In the genomic region with DNA sequence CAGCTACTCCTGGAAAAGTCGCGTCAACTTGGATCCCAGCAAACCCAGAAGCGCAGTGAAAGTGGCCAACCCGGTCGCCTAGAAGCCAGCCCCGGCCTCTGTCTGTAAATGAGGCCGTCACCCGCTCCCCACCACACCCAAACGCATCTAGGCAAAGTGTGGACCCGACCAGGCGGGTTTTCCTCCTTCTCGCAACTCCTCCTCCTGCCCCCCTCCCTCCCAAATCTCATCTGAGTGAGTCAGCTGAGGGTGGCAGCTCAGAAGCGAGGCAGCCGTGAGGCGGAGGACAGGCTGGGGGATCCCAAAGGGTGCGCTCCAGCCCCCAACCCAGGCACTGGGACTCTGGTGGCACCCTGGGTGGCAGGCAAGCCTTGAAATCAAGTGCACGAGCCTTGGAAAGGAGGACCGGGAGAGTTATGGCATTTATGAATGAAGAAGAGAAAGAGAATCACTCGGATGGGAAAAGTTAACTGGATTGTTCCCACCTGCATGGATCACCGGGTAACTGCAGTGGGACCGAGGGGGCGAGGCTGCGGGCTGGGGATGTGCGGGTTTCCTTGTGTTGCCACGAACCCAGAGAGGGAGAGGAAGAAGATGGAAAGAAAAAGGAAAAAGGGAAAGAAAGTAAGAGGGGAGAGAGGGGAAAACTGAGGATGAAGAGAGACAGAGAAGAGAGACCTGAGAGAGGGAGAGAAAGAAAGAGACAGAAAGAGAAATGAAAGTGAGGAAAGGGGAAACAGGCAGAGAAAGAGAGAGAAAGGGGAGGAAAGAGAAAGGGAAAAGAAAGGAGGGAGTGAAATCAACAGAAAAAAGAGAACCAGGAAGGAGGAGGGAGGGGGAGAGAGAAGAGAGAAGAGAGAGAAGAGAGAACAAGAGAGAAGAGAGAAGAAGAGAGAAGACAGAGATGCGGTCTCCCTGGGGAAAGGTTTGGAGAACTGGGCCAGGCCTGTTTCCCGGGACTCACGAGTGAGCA, we compare ENCODE assay signal across 11 cellular contexts. TPM values are rescaled to one million over a fixed set of nuclear protein-coding genes. Genes with fewer than 3 reads are reported as not detected.
DNase-seq lines count a peak whose midpoint lies in the region; ATAC-seq, FAIRE-seq and TF ChIP-seq lines count a peak whose summit lies in the region.
"Had no signal": no experiment of that assay in that cellular context is flagged by ENCODE, and none has a peak within 500 bp of the region (broad histone marks: within the 10 kb centered on the region; RNA-seq: fewer than 3 reads in every experiment).

Gene APCDD1L (minus strand): TSS at position 160 of the 973 bp plus-strand sequence. CDS start 692 bp downstream, outside the sequence.

- H3K79me2 ChIP-seq in K562 (ENCODE audit: control insufficient read depth, insufficient read depth, low read length) (no peaks in the 10 kb centered on the region), smooth muscle cell (ENCODE audit: low read depth) (no peaks in the 10 kb centered on the region)

- H4K20me1 ChIP-seq in K562 (replicated peaks; ENCODE audit: control insufficient read depth, insufficient read depth, low read length) (no peaks in the 10 kb centered on the region), smooth muscle cell (ENCODE audit: low read depth) (no peaks in the 10 kb centered on the region)

- TF ChIP-seq CTCF in HFFc6 (IDR thresholded peaks at IDR 0.05) (no peak), K562 (IDR thresholded peaks at IDR 0.05 in 2 of 3, conservative IDR thresholded peaks at IDR 0.05 in 1 of 3; ENCODE audit: insufficient read depth in 2 of 3, low read depth in 1 of 3, low read length in 3 of 3) (no peak), smooth muscle cell (IDR thresholded peaks at IDR 0.05; ENCODE audit: borderline replicate concordance, insufficient read depth, poor library complexity, severe bottlenecking) (no peak), A673 (conservative IDR thresholded peaks at IDR 0.05; ENCODE audit: low read depth, low read length) (no peak)

- WGBS in K562 (ENCODE audit: insufficient coverage, low coverage, missing lambda C conversion rate), result 3% methylated on average over 24 of the region's 28 CpGs
- no CpG with 5 or more reads among the region's 28 CpGs for WGBS in iPS DF 6.9 (ENCODE audit: insufficient coverage, insufficient read length)
- 21% methylated on average over 27 of the region's 28 CpGs for WGBS in smooth muscle cell (ENCODE audit: low lambda C conversion rate)

- CTCF ChIA-PET in K562 (lab: Yijun Ruan, JAX; ENCODE audit: low intra/inter-chr PET ratio) (no interaction called here), A673 (lab: Charles Lee) (interaction anchor here (0.8 kb wide), 1 partner anchor 135 kb away, joined by 5 read pairs; the partner anchor contains the start of gene STX16)

- H3K9me1 ChIP-seq in K562 (ENCODE audit: control insufficient read depth, insufficient read depth, low read length), result no peaks in the 10 kb centered on the region

- in situ Hi-C loops in K562 (cut with MboI), result no loop called here

- H3K36me3 Mint-ChIP-seq in HFFc6 (ENCODE audit: low read depth), result no peaks in the 10 kb centered on the region; the same call in 1 of the 2 replicates

- intact Hi-C loops in K562 (cut with micrococcal nuclease) (no loop called here), A673 (cut with micrococcal nuclease; ENCODE audit: unreplicated experiment) (no loop called here)

- no peaks in the 10 kb centered on the region for H3F3A ChIP-seq in smooth muscle cell (ENCODE audit: low read depth)

- FAIRE-seq in K562 (lab: Jason Lieb, UNC), result no peak
- FAIRE-seq: endometrium had no signal

- peaks cover 7% of the 10 kb centered on the region; the same call in 1 of the 2 replicates for H3K27me3 Mint-ChIP-seq in HFFc6 (ENCODE audit: insufficient read depth)

- H3K4me1 ChIP-seq in K562 (replicated peaks in 1 of 2; ENCODE audit: control insufficient read depth in 2 of 2, insufficient read depth in 2 of 2, low read length in 2 of 2) (peaks cover 0 to 15% of the 10 kb centered on the region in 2 experiments; a peak in 2 of 5 replicates), iPS DF 6.9 (ENCODE audit: control insufficient read depth, insufficient read depth, low read length) (peaks cover 2% of the 10 kb centered on the region), smooth muscle cell (ENCODE audit: low read depth) (peaks cover 11% of the 10 kb centered on the region), A673 (ENCODE audit: insufficient read depth, low read length, poor library complexity, severe bottlenecking) (peaks cover 10% of the 10 kb centered on the region)

- H3K9ac ChIP-seq in K562 (ENCODE audit: insufficient read depth in 1 of 2, low read depth in 2 of 2, low read length in 2 of 2) (no peak within 1 kb of the TSS), smooth muscle cell (ENCODE audit: low read depth) (peak within 1 kb of the TSS; percentile 12)

- POLR2A ChIA-PET in K562 (lab: Yijun Ruan, JAX), result interaction anchor here (0.6 kb wide), 1 partner anchor 157 kb away, joined by 3 read pairs; no protein-coding TSS in a partner anchor
- POLR2A ChIA-PET in A673 (lab: Charles Lee; ENCODE audit: low non-redundant PET), result no interaction called here

- H3K4me1 Mint-ChIP-seq in HFFc6 (ENCODE audit: low read depth), result peaks cover 63% of the 10 kb centered on the region

- no peak for ATAC-seq in K562
- ATAC-seq in HG03439 (IDR thresholded peaks at IDR 0.05; ENCODE audit: unreplicated experiment), result no peak

- no peak within 1 kb of the TSS for H3K4me3 ChIP-seq in K562
- peak within 1 kb of the TSS; percentile 55 for H3K4me3 ChIP-seq in iPS DF 6.9 (ENCODE audit: low read length)
- peak within 1 kb of the TSS; percentile 54 for H3K4me3 ChIP-seq in smooth muscle cell
- no peak within 1 kb of the TSS for H3K4me3 ChIP-seq in A673 (ENCODE audit: low read depth, low read length, poor library complexity, severe bottlenecking)

- H2AFZ ChIP-seq in K562 (ENCODE audit: low read depth, low read length), result no peak within 1 kb of the TSS
- H2AFZ ChIP-seq in smooth muscle cell (ENCODE audit: low read depth), result peak within 1 kb of the TSS; percentile 91

- H3K27me3 ChIP-seq in K562 (ENCODE audit: control insufficient read depth in 2 of 2, insufficient read depth in 2 of 2, low read length in 2 of 2) (peaks cover 29 to 75% of the 10 kb centered on the region in 2 experiments; a peak in 4 of 5 replicates), iPS DF 6.9 (ENCODE audit: control insufficient read depth, insufficient read depth, low read length) (peaks cover 10% of the 10 kb centered on the region), smooth muscle cell (ENCODE audit: low read depth) (peaks cover 16% of the 10 kb centered on the region), A673 (replicated peaks; ENCODE audit: insufficient read depth, low read depth, low read length, poor library complexity) (peaks cover 7% of the 10 kb centered on the region)

- H3K4me3 Mint-ChIP-seq in HFFc6, result peak within 1 kb of the TSS; percentile 93

- TF ChIP-seq RAD21 in K562 (CRISPR knock-in tag; conservative IDR thresholded peaks at IDR 0.05 in 1 of 2, IDR thresholded peaks at IDR 0.05 in 1 of 2), result no peak

- no peak for TF ChIP-seq POLR2A in K562 (conservative IDR thresholded peaks at IDR 0.05)

- H3K27ac ChIP-seq in K562 (ENCODE audit: extremely low read depth, low read depth, low read length), result no peak within 1 kb of the TSS
- no peak within 1 kb of the TSS for H3K27ac ChIP-seq in iPS DF 6.9 (ENCODE audit: low read length)
- H3K27ac ChIP-seq in smooth muscle cell (ENCODE audit: low read depth), result no peak within 1 kb of the TSS
- no peak within 1 kb of the TSS for H3K27ac ChIP-seq in A673 (ENCODE audit: low read depth, low read length, poor library complexity, severe bottlenecking)

- no peaks in the 10 kb centered on the region for H3K9me3 ChIP-seq in K562 (replicated peaks; ENCODE audit: control insufficient read depth, insufficient read depth, low read depth, low read length)
- no peaks in the 10 kb centered on the region for H3K9me3 ChIP-seq in iPS DF 6.9 (ENCODE audit: control insufficient read depth, insufficient read depth, low read length)
- no peaks in the 10 kb centered on the region for H3K9me3 ChIP-seq in smooth muscle cell (replicated peaks; ENCODE audit: low read depth)
- H3K9me3 ChIP-seq in A673 (ENCODE audit: low read depth, low read length, poor library complexity, severe bottlenecking), result no peaks in the 10 kb centered on the region

- TF ChIP-seq EP300 in K562 (IDR thresholded peaks at IDR 0.05; ENCODE audit: low read length), result no peak

- no peaks in the 10 kb centered on the region for H3K9me3 Mint-ChIP-seq in HFFc6

- H3K4me2 ChIP-seq in K562 (ENCODE audit: insufficient read depth, low read length), result no peak within 1 kb of the TSS
- peak within 1 kb of the TSS; percentile 97 for H3K4me2 ChIP-seq in smooth muscle cell

- H3K36me3 ChIP-seq in K562 (ENCODE audit: control insufficient read depth, insufficient read depth, low read length), result no peaks in the 10 kb centered on the region
- H3K36me3 ChIP-seq in iPS DF 6.9 (ENCODE audit: control insufficient read depth, insufficient read depth, low read length), result no peaks in the 10 kb centered on the region
- H3K36me3 ChIP-seq in smooth muscle cell (ENCODE audit: low read depth), result no peaks in the 10 kb centered on the region
- H3K36me3 ChIP-seq in A673 (ENCODE audit: insufficient read depth, low read length, poor library complexity, severe bottlenecking), result no peaks in the 10 kb centered on the region

- BruUV-seq in K562 (replicated peaks; lab: Mats Ljungman, UMichigan), result no TSS peak
- BruUV-seq in A673 (replicated peaks; lab: Mats Ljungman, UMichigan), result no TSS peak

- H3K27ac Mint-ChIP-seq in HFFc6, result peak within 1 kb of the TSS; percentile 63

- DNase-seq in HFFc6, result peak; percentile 37
- peak in 3 of 4 experiments; percentile 14 to 18 (median 16) for DNase-seq in K562 (ENCODE audit: extremely low read depth in 1 of 4, low spot score in 3 of 4)
- no peak for DNase-seq in iPS DF 6.9 (ENCODE audit: low read depth, low spot score)
- DNase-seq in smooth muscle cell (lab: John Stamatoyannopoulos, UW; ENCODE audit: unreplicated experiment), result no peak
- no peak for DNase-seq in A673 (ENCODE audit: low spot score)
- DNase-seq in activated naive CD4-positive, alpha-beta T cell treated with anti-CD3 and anti-CD28 coated beads, Interleukin-2, amount 50 U/mL, for 16 hours, result no peak
- no peak for DNase-seq in superior temporal gyrus (ENCODE audit: extremely low spot score)
- DNase-seq: NCI-H526 treated with DMSO at 0.1 percent for 48 hours; stimulated activated CD4-positive, alpha-beta T cell treated with anti-CD3 and anti-CD28 coated beads, Interleukin-12 subunit alpha, Interleukin-12 subunit beta, amount 100 ng/mL, for 4 hours had no signal

RNA-seq across cellular contexts. Expression of gene APCDD1L, which starts in this region (rescaled TPM):
- 10 to 100 TPM; 14.5 to 43.3 (median 34.9) TPM for total RNA-seq in HFFc6 (2021; fragmentation: NEBNext Ultra II Directional; extraction: Animal tissue kit (Norgen Biotek cat#: 25700))
- total RNA-seq in K562 (2011; cell fraction: chromatin; rRNA removed; ENCODE audit: low replicate concordance), result not detected in 2 replicates
- total RNA-seq in K562 (2011; cell fraction: nucleolus; rRNA removed), result 0.33 TPM in 1 of 2 replicates, not detected in the other
- total RNA-seq in K562 (2011; cell fraction: nucleoplasm; rRNA removed), result not detected in 2 replicates
- total RNA-seq in K562 (2014; rRNA removed) (not detected in 2 replicates), K562 (2014; rRNA removed; fragmentation: Illumina TruSeq; extraction: Trizol) (not detected in 2 replicates), K562 (2015; rRNA removed; fragmentation: Illumina TruSeq; extraction: Trizol) (not detected in 2 replicates), K562 (2021) (not detected in 2 replicates), smooth muscle cell (8.1 and 9.4 TPM in 2 replicates), A673 (2021) (not detected in 2 replicates)
- polyA plus RNA-seq in K562 (2011; rRNA removed) (not detected in 2 replicates), K562 (2014; fragmentation: Illumina TruSeq; extraction: Trizol) (not detected in 2 replicates), K562 (2014; fragmentation: Nextera tagmentation; extraction: Ambion mirVana) (not detected), K562 (2014; rRNA removed) (not detected in 2 replicates), smooth muscle cell (18.3 and 20.6 TPM in 2 replicates)
- not detected in 2 replicates for polyA plus RNA-seq in K562 (2011; cell fraction: cytosol; rRNA removed)
- not detected in 2 replicates for polyA plus RNA-seq in K562 (2011; cell fraction: nucleus; rRNA removed)
- 0.03 TPM in 1 of 2 replicates, not detected in the other for polyA plus RNA-seq in K562 (2012)
- polyA minus RNA-seq in K562 (2011; rRNA and poly(A)+ RNA removed), result not detected in 2 replicates
- not detected in 2 replicates for polyA minus RNA-seq in K562 (2011; cell fraction: cytosol; rRNA and poly(A)+ RNA removed)
- not detected in 2 replicates for polyA minus RNA-seq in K562 (2011; cell fraction: nucleus; rRNA and poly(A)+ RNA removed)

Comparison
In these comparisons a context has a peak if more than half of its experiments do, and no peak if none do; other contexts are left out.
1. RNA of gene APCDD1L (polyA plus RNA-seq): 18.3 to 20.6 TPM in smooth muscle cell; 0.03 TPM in K562; every median in the first group is over 10 times any median in the second.
2. Peak in DNase-seq in K562; RNA of the gene not detected or under 1 TPM.
3. H3K4me3 ChIP-seq: peak in iPS DF 6.9 (single experiment) and smooth muscle cell (single experiment); none in K562 (single experiment) and A673 (single experiment).